In genomic region chr7:100271716-100272537, GRCh38 we compare ENCODE assay signal across 8 cellular contexts. TPM values are rescaled to one million over a fixed set of nuclear protein-coding genes. Genes with fewer than 3 reads are reported as not detected.
A peak's percentile ranks its signal among the peaks of the same experiment; 100 is the strongest.
DNase-seq lines count a peak whose midpoint lies in the region; ATAC-seq and TF ChIP-seq lines count a peak whose summit lies in the region.

No MANE protein-coding gene starts in this region.

- H4K20me1 ChIP-seq in OCI-LY3 (ENCODE audit: insufficient read depth, low read length) = no peaks in the 10 kb centered on the region

- 0% methylated on average over 76 to 100 of the region's 101 CpGs for WGBS in esophagus, 2 donors

- H3K79me2 ChIP-seq in OCI-LY3 (ENCODE audit: low read length) = no peaks in the 10 kb centered on the region

- ATAC-seq in GM21526 (IDR thresholded peaks at IDR 0.05; ENCODE audit: low FRiP score, unreplicated experiment) = peak; percentile 77

- peak overlapping the region; percentile 99 for H3K4me2 ChIP-seq in OCI-LY3 (ENCODE audit: low read length)

- H3K27me3 ChIP-seq in OCI-LY3 (ENCODE audit: low read depth, low read length) (no peaks in the 10 kb centered on the region), esophagus (ENCODE audit: control insufficient read depth in 1 of 2, insufficient read depth in 2 of 2, low read length in 2 of 2) (no peaks in the 10 kb centered on the region), mucosa of stomach (ENCODE audit: control insufficient read depth, insufficient read depth, low read length) (no peaks in the 10 kb centered on the region)

- no peaks in the 10 kb centered on the region for H3K36me3 ChIP-seq in OCI-LY3 (replicated peaks; ENCODE audit: low read depth, low read length)
- no peaks in the 10 kb centered on the region for H3K36me3 ChIP-seq in esophagus (ENCODE audit: control insufficient read depth in 2 of 2, insufficient read depth in 2 of 2, low read length in 1 of 2)
- no peaks in the 10 kb centered on the region for H3K36me3 ChIP-seq in mucosa of stomach (ENCODE audit: control insufficient read depth, insufficient read depth, low read length)

- DNase-seq in DMS114 treated with DMSO at 0.1 percent for 48 hours (lab: John Stamatoyannopoulos, UW; ENCODE audit: unreplicated experiment) (peak; percentile 78), HuH-7.5 (ENCODE audit: low spot score) (peak; percentile 76)
- peak; percentile 98 for DNase-seq in activated T-cell treated with anti-CD3 and anti-CD28 coated beads, Interleukin-2, amount 50 U/mL, for 1 hour
- DNase-seq in stimulated activated CD8-positive, alpha-beta memory T cell treated with anti-CD3 and anti-CD28 coated beads, Interleukin-4, amount 100 ng/mL, for 48 hours = peak; percentile 98

- H3K9ac ChIP-seq in OCI-LY3 (ENCODE audit: low read length) (peak overlapping the region; percentile 70), mucosa of stomach (ENCODE audit: low read length) (peak overlapping the region; percentile 50)

- peak; percentile 20; the same call in 1 of the 2 replicates for TF ChIP-seq CTCF in OCI-LY3 (IDR thresholded peaks at IDR 0.05; ENCODE audit: low read depth, low read length)

- H3K27ac ChIP-seq in OCI-LY3 (ENCODE audit: low read length) (no peak overlapping the region), esophagus (ENCODE audit: low read depth in 2 of 2, low read length in 1 of 2) (peak overlapping the region; percentile 78 to 84)

- H3K4me3 ChIP-seq in OCI-LY3 (ENCODE audit: low read length) (peak overlapping the region; percentile 76), esophagus (ENCODE audit: low read depth in 1 of 2, low read length in 2 of 2) (peak overlapping the region; percentile 75 to 78), mucosa of stomach (ENCODE audit: low read length) (no peak overlapping the region)

- peaks cover 16% of the 10 kb centered on the region for H3K4me1 ChIP-seq in OCI-LY3 (ENCODE audit: low read length)
- H3K4me1 ChIP-seq in esophagus (ENCODE audit: control insufficient read depth in 2 of 2, insufficient read depth in 2 of 2, low read length in 1 of 2) = no peaks in the 10 kb centered on the region
- peaks cover 13% of the 10 kb centered on the region for H3K4me1 ChIP-seq in mucosa of stomach (ENCODE audit: control insufficient read depth, insufficient read depth, low read length)

- H3K9me3 ChIP-seq in OCI-LY3 (ENCODE audit: insufficient read depth, low read length) (no peaks in the 10 kb centered on the region), esophagus (ENCODE audit: control insufficient read depth in 2 of 2, insufficient read depth in 1 of 2, low read depth in 1 of 2, low read length in 1 of 2) (no peaks in the 10 kb centered on the region), mucosa of stomach (ENCODE audit: control insufficient read depth, low read length) (no peaks in the 10 kb centered on the region)

- no peak overlapping the region; the same call in 1 of the 2 replicates for H2AFZ ChIP-seq in OCI-LY3 (ENCODE audit: low read depth, low read length)

RNA-seq across cellular contexts. Expression of gene SPDYE3, which starts 35.6 kb away (rescaled TPM):
- polyA plus RNA-seq in esophagus = under 1 TPM; 0.05 to 0.10 TPM

RNA-seq across cellular contexts. Expression of gene PVRIG, which starts 52.2 kb away (rescaled TPM):
- under 1 TPM; 0.24 to 0.31 TPM for polyA plus RNA-seq in esophagus
